Comparison of ENCODE assay signal across 22 cellular contexts in genomic region chr1:94992863-94993563, GRCh38.
DNase-seq lines count a peak whose midpoint lies in the region; ATAC-seq, FAIRE-seq and TF ChIP-seq lines count a peak whose summit lies in the region.
"Had no signal": no experiment of that assay in that cellular context is flagged by ENCODE, and none has a peak within 500 bp of the region (broad histone marks: within the 10 kb centered on the region; RNA-seq: fewer than 3 reads in every experiment).

No MANE protein-coding gene starts in this region.

- H3K36me3 ChIP-seq in left ventricle myocardium inferior (no peaks in the 10 kb centered on the region), pancreas (no peaks in the 10 kb centered on the region)
- H3K36me3 ChIP-seq: BLaER1 treated with 17β-estradiol and CSF1 and Interleukin-3, amounts not matched to agents 10 nM and 100 nM; MG63 had no signal

- no peaks in the 10 kb centered on the region for H3K36me3 Mint-ChIP-seq in activated CD4-positive, alpha-beta T cell treated with anti-CD3 and anti-CD28 coated beads, Interleukin-2, amount 10 ng/mL, durations not matched to agents 7 days and 5 days (ENCODE audit: low read depth)

- peak; percentile 96 for FAIRE-seq in colon (lab: Jason Lieb, UNC)
- FAIRE-seq in pancreas (lab: Jason Lieb, UNC) = peak; percentile 93
- no peak for FAIRE-seq in frontal cortex (lab: Jason Lieb, UNC)
- FAIRE-seq: A549, D721Med had no signal

- H3K9me3 ChIP-seq in left ventricle myocardium inferior (replicated peaks) (no peaks in the 10 kb centered on the region), pancreas (no peaks in the 10 kb centered on the region)
- H3K9me3 ChIP-seq: A549; BLaER1 treated with 17β-estradiol and CSF1 and Interleukin-3, amounts not matched to agents 10 nM and 100 nM; MG63 had no signal

- no peaks in the 10 kb centered on the region for H3K9me3 Mint-ChIP-seq in activated CD4-positive, alpha-beta T cell treated with anti-CD3 and anti-CD28 coated beads, Interleukin-2, amount 10 ng/mL, durations not matched to agents 7 days and 5 days
- H3K9me3 Mint-ChIP-seq: CD4-positive, alpha-beta T cell; GM23338; H9 had no signal

- H3K27ac ChIP-seq in left ventricle myocardium inferior (replicated peaks) (peak overlapping the region; percentile 1), pancreas (no peak overlapping the region)
- H3K27ac ChIP-seq: A549; BLaER1 treated with 17β-estradiol and CSF1 and Interleukin-3, amounts not matched to agents 10 nM and 100 nM had no signal

- H3K27me3 ChIP-seq in left ventricle myocardium inferior (ENCODE audit: low read depth) = no peaks in the 10 kb centered on the region
- H3K27me3 ChIP-seq in pancreas = no peaks in the 10 kb centered on the region
- H3K27me3 ChIP-seq: BLaER1 treated with 17β-estradiol and CSF1 and Interleukin-3, amounts not matched to agents 10 nM and 100 nM; MG63 had no signal

- H3K4me3 ChIP-seq in left ventricle myocardium inferior (no peak overlapping the region), pancreas (no peak overlapping the region)
- H3K4me3 ChIP-seq: A549; BLaER1 treated with 17β-estradiol and CSF1 and Interleukin-3, amounts not matched to agents 10 nM and 100 nM; GM23338; MG63 had no signal

- intact Hi-C loops in left ventricle myocardium inferior (cut with micrococcal nuclease) (no loop called here), left cardiac atrium (cut with DNase I) (no loop called here), pancreas (cut with DNase I) (no loop called here)

- TF ChIP-seq CTCF in left ventricle myocardium inferior (IDR thresholded peaks at IDR 0.05; ENCODE audit: borderline replicate concordance) = no peak
- TF ChIP-seq CTCF in pancreas (IDR thresholded peaks at IDR 0.05) = no peak

- ATAC-seq in left cardiac atrium (no peak), pancreas (no peak)
- ATAC-seq: GM23338 had no signal

- no peaks in the 10 kb centered on the region for H3K4me1 Mint-ChIP-seq in activated CD4-positive, alpha-beta T cell treated with anti-CD3 and anti-CD28 coated beads, Interleukin-2, amount 10 ng/mL, durations not matched to agents 7 days and 5 days

- POLR2A ChIA-PET in activated CD4-positive, alpha-beta T cell treated with anti-CD3 and anti-CD28 coated beads, Interleukin-2, amount 10 ng/mL, durations not matched to agents 7 days and 5 days (lab: Charles Lee) = no interaction called here

- CTCF ChIA-PET in activated CD4-positive, alpha-beta T cell treated with anti-CD3 and anti-CD28 coated beads, Interleukin-2, amount 10 ng/mL, durations not matched to agents 7 days and 5 days (lab: Charles Lee) = interaction anchor here (2.1 kb wide), 1 partner anchor 15 kb away, joined by 4 read pairs; no protein-coding TSS in a partner anchor

- DNase-seq in left ventricle myocardium inferior (no peak), left cardiac atrium (no peak), pancreas (no peak), NCI-H1417 treated with DMSO at 0.1 percent for 48 hours (lab: John Stamatoyannopoulos, UW) (no peak), frontal cortex (ENCODE audit: low spot score in 2 of 2) (no peak)
- no peak for DNase-seq in activated CD4-positive, alpha-beta T cell treated with anti-CD3 and anti-CD28 coated beads, Interleukin-2, amount 10 ng/mL, durations not matched to agents 7 days and 5 days
- DNase-seq: AML-193; CD4-positive, alpha-beta T cell; H9; KG1; MG63; NCI-H1105 treated with DMSO at 0.1 percent for 48 hours; NCI-H2029; NCI-H446; NCI-H524 treated with DMSO at 0.1 percent for 48 hours; NCI-H774; SHP77 had no signal

- H3K4me3 Mint-ChIP-seq in activated CD4-positive, alpha-beta T cell treated with anti-CD3 and anti-CD28 coated beads, Interleukin-2, amount 10 ng/mL, durations not matched to agents 7 days and 5 days = no peak overlapping the region
- H3K4me3 Mint-ChIP-seq: CD4-positive, alpha-beta T cell; GM23338; H9 had no signal

- H3K27me3 Mint-ChIP-seq in activated CD4-positive, alpha-beta T cell treated with anti-CD3 and anti-CD28 coated beads, Interleukin-2, amount 10 ng/mL, durations not matched to agents 7 days and 5 days = no peaks in the 10 kb centered on the region
- H3K27me3 Mint-ChIP-seq: CD4-positive, alpha-beta T cell had no signal

- WGBS in pancreas, 2 donors = 53 to 61% methylated on average over 2 of the region's 2 CpGs

- peaks cover 58% of the 10 kb centered on the region for H3K4me1 ChIP-seq in left ventricle myocardium inferior
- H3K4me1 ChIP-seq in pancreas = peaks cover 0 to 16% (median 12%) of the 10 kb centered on the region in 3 donors

- no peak overlapping the region for H3K27ac Mint-ChIP-seq in activated CD4-positive, alpha-beta T cell treated with anti-CD3 and anti-CD28 coated beads, Interleukin-2, amount 10 ng/mL, durations not matched to agents 7 days and 5 days
- H3K27ac Mint-ChIP-seq: CD4-positive, alpha-beta T cell; GM23338; H9 had no signal
